In genomic region chr3:149223461-149223820, GRCh38 we compare ENCODE assay signal across 15 cellular contexts. TPM values are rescaled to one million over a fixed set of nuclear protein-coding genes. Genes with fewer than 3 reads are reported as not detected.
"Had no signal": no experiment of that assay in that cellular context is flagged by ENCODE, and none has a peak within 500 bp of the region (broad histone marks: within the 10 kb centered on the region; RNA-seq: fewer than 3 reads in every experiment).

No MANE protein-coding gene starts in this region.

- H3K9me3 ChIP-seq: gastrocnemius medialis, thyroid gland, uterus had no signal

- DNase-seq: activated gamma-delta T cell; activated T-cell treated with anti-CD3 and anti-CD28 coated beads, Interleukin-2, amount 50 U/mL, for 1 hour; caudate nucleus; effector CD4-positive, alpha-beta T cell; gastrocnemius medialis; midbrain; thyroid gland; uterus had no signal

- H3K79me2 ChIP-seq: parathyroid adenoma had no signal

- H3K27ac ChIP-seq: coronary artery, gastrocnemius medialis, parathyroid adenoma, thyroid gland, uterus had no signal

- H3K4me3 ChIP-seq: coronary artery, gastrocnemius medialis, skin epidermis, thyroid gland, uterus had no signal

- H3K4me1 ChIP-seq: gastrocnemius medialis, parathyroid adenoma, uterus had no signal

- H3K9ac ChIP-seq: parathyroid adenoma had no signal

- ATAC-seq: activated CD4-positive, CD25-positive, alpha-beta regulatory T cell treated with anti-CD3 and anti-CD28 coated beads, Interleukin-2, amount 50 U/mL, for 24 hours; gastrocnemius medialis had no signal

- H3K36me3 ChIP-seq: gastrocnemius medialis, thyroid gland, uterus had no signal

- H3K27me3 ChIP-seq: gastrocnemius medialis, thyroid gland, uterus had no signal

- H2AFZ ChIP-seq: parathyroid adenoma had no signal

RNA-seq across cellular contexts. Expression of gene CP, which starts 1.8 kb away (rescaled TPM):
- total RNA-seq: fibroblast of lung; kidney epithelial cell; T-helper 2 cell treated with Interferon-gamma antibody and Interleukin-4, amounts not matched to agents 100 ng/mL and 5 ng/mL, for 36 hours had no signal
